20 cellular contexts compared by ENCODE assay signal in the genomic region with DNA sequence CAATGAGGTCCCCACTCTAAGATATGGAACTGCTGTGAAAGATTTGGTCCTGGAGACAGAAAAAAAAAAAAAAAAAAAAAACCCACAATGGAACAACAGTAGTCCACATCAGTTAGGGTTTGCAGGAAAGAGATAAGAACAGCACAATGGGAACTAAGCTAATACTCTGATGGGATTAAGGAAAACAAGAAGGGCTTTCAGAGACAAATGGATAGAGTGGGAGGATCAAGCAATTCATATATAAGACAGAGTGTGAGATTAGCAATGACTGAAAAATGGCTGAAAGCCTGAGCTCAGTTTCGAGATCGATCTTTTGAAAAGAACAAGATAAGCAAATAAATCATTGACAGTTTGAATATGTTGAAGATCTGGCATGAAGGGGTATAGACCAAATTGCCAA.
"Had no signal": no experiment of that assay in that cellular context is flagged by ENCODE, and none has a peak within 500 bp of the region (broad histone marks: within the 10 kb centered on the region; RNA-seq: fewer than 3 reads in every experiment).

No MANE protein-coding gene starts in this region.

- H3K9me3 Mint-ChIP-seq: natural killer cell had no signal

- DNase-seq: dermis blood vessel endothelial cell; effector memory CD4-positive, alpha-beta T cell; gastrocnemius medialis; head of caudate nucleus; left ventricle myocardium superior; lower lobe of right lung; natural killer cell; right lobe of liver; small intestine; stimulated activated CD4-positive, alpha-beta T cell treated with anti-CD3 and anti-CD28 coated beads, Interleukin-15, amount 100 ng/mL, for 24 hours; stimulated activated CD4-positive, alpha-beta T cell treated with anti-CD3 and anti-CD28 coated beads, Interleukin-2, amount 100 ng/mL, for 48 hours; stimulated activated naive CD4-positive, alpha-beta T cell; substantia nigra; testis; tibial artery; upper lobe of right lung; uterus had no signal

- H3K4me3 Mint-ChIP-seq: natural killer cell had no signal

- H3K4me1 ChIP-seq: gastrocnemius medialis, lower lobe of right lung, parathyroid adenoma, right lobe of liver, testis, tibial artery, upper lobe of right lung, uterus had no signal

- H3K27ac Mint-ChIP-seq: natural killer cell, progenitor cell of endocrine pancreas had no signal

- H3K27ac ChIP-seq: coronary artery, gastrocnemius medialis, lower lobe of right lung, parathyroid adenoma, right lobe of liver, testis, tibial artery, upper lobe of right lung, uterus had no signal

- H3K27me3 ChIP-seq: gastrocnemius medialis, right lobe of liver, testis, tibial artery, upper lobe of right lung, uterus had no signal

- H3K36me3 Mint-ChIP-seq: natural killer cell had no signal

- H3K36me3 ChIP-seq: gastrocnemius medialis, lower lobe of right lung, right lobe of liver, tibial artery, upper lobe of right lung, uterus had no signal

- H3K4me3 ChIP-seq: coronary artery, gastrocnemius medialis, lower lobe of right lung, right lobe of liver, testis, tibial artery, upper lobe of right lung, uterus had no signal

- H3K4me1 Mint-ChIP-seq: natural killer cell had no signal

- H3K27me3 Mint-ChIP-seq: progenitor cell of endocrine pancreas had no signal

- H3K9me3 ChIP-seq: gastrocnemius medialis, lower lobe of right lung, right lobe of liver, testis, tibial artery, upper lobe of right lung, uterus had no signal
